9 cellular contexts compared by ENCODE assay signal in genomic region chr11:83528877-83529276, GRCh38.
"Had no signal": no experiment of that assay in that cellular context is flagged by ENCODE, and none has a peak within 500 bp of the region (broad histone marks: within the 10 kb centered on the region; RNA-seq: fewer than 3 reads in every experiment).

No MANE protein-coding gene starts in this region.

- DNase-seq: GM23248, GOT3, H7, HFFc6, IMR-90, KG1 had no signal

- H3K36me3 ChIP-seq: HAP-1 had no signal

- H3K27ac ChIP-seq: GM23248 had no signal

- H3K4me3 ChIP-seq: GM23248, HAP-1, K562 had no signal

- H3K4me1 ChIP-seq: HAP-1 had no signal

- H3K9me3 ChIP-seq: HAP-1 had no signal

- ATAC-seq: HCT116, K562 had no signal
